20 cellular contexts compared by ENCODE assay signal in the genomic region with DNA sequence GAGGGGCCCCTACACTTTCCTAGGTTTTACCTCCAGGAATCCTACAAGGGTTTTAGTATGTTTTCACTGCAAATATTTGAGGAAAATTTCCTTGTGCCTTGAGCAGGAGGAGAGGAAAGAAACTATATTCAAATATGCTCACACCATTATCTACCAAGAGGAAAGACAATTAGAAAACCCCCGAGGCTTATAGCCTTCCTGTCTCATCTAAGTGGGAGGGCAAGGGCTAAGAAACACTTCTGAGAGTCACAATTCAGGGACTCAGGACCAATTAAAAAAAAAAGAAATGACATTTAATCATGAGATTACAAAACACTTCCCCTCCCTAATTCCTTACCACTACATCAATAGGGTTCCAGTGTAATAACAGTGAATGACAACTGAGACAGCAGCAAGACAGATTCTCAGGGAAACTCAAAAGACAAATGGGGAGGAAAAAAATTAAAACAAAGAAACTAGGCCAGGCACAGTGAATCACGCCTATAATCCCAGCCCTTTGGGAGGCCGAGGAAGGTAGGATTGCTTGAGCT. TPM values are rescaled to one million over a fixed set of nuclear protein-coding genes. Genes with fewer than 3 reads are reported as not detected.
DNase-seq lines count a peak whose midpoint lies in the region; ATAC-seq and TF ChIP-seq lines count a peak whose summit lies in the region.
"Had no signal": no experiment of that assay in that cellular context is flagged by ENCODE, and none has a peak within 500 bp of the region (broad histone marks: within the 10 kb centered on the region; RNA-seq: fewer than 3 reads in every experiment).

No MANE protein-coding gene starts in this region.

- no peak overlapping the region for H3K4me3 ChIP-seq in cardiac muscle cell
- H3K4me3 ChIP-seq in right cardiac atrium (ENCODE audit: low read length): no peak overlapping the region
- no peak overlapping the region for H3K4me3 ChIP-seq in SK-N-MC
- H3K4me3 ChIP-seq: pancreas, Peyer's patch, smooth muscle cell had no signal

- H3K4me1 ChIP-seq in cardiac muscle cell (ENCODE audit: low read depth) (no peaks in the 10 kb centered on the region), right cardiac atrium (ENCODE audit: control insufficient read depth, insufficient read depth, low read length) (peaks cover 14% of the 10 kb centered on the region)
- H3K4me1 ChIP-seq: foreskin keratinocyte, pancreas, Peyer's patch had no signal

- WGBS in right cardiac atrium: 38% methylated on average over 3 of the region's 3 CpGs

- no peaks in the 10 kb centered on the region for H3K9me3 ChIP-seq in cardiac muscle cell (ENCODE audit: low read depth)
- no peaks in the 10 kb centered on the region for H3K9me3 ChIP-seq in right cardiac atrium (ENCODE audit: control insufficient read depth, low read length)
- no peaks in the 10 kb centered on the region for H3K9me3 ChIP-seq in SK-N-MC (ENCODE audit: low read depth, low read length)
- H3K9me3 ChIP-seq: pancreas, Peyer's patch had no signal

- intact Hi-C loops in right cardiac atrium (cut with DNase I): no loop called here

- H3K27ac ChIP-seq in cardiac muscle cell (peak overlapping the region; percentile 60), right cardiac atrium (ENCODE audit: low read length) (no peak overlapping the region), SK-N-MC (no peak overlapping the region), epithelial cell of prostate (peak overlapping the region; percentile 12)
- H3K27ac ChIP-seq: foreskin keratinocyte, HL-60, pancreas, Peyer's patch had no signal

- H3K36me3 ChIP-seq in cardiac muscle cell (no peaks in the 10 kb centered on the region), SK-N-MC (ENCODE audit: insufficient read depth, low read length) (no peaks in the 10 kb centered on the region)
- H3K36me3 ChIP-seq: pancreas, Peyer's patch had no signal

- no peak for ATAC-seq in right cardiac atrium
- no peak for ATAC-seq in HG03159 (IDR thresholded peaks at IDR 0.05; ENCODE audit: unreplicated experiment)
- ATAC-seq in omental fat pad (ENCODE audit: low FRiP score): no peak
- ATAC-seq: foreskin keratinocyte, pancreas had no signal

- H3K27me3 ChIP-seq in cardiac muscle cell (no peaks in the 10 kb centered on the region), right cardiac atrium (ENCODE audit: control insufficient read depth, insufficient read depth) (no peaks in the 10 kb centered on the region)
- H3K27me3 ChIP-seq: foreskin keratinocyte, pancreas, Peyer's patch had no signal

- H3K9ac ChIP-seq in SK-N-MC (ENCODE audit: insufficient read length): no peak overlapping the region

- TF ChIP-seq CTCF in cardiac muscle cell (IDR thresholded peaks at IDR 0.05; ENCODE audit: low read depth, low read length): no peak
- TF ChIP-seq CTCF in omental fat pad (IDR thresholded peaks at IDR 0.05): no peak

- DNase-seq in cardiac muscle cell (ENCODE audit: low read depth in 1 of 2, low spot score in 1 of 2): no peak
- no peak for DNase-seq in right cardiac atrium
- peak; percentile 6 for DNase-seq in SK-N-MC (ENCODE audit: low read depth, low spot score)
- DNase-seq in epithelial cell of prostate (ENCODE audit: low read depth, low spot score): no peak
- no peak for DNase-seq in stimulated activated CD4-positive, alpha-beta T cell treated with anti-CD3 and anti-CD28 coated beads, Interleukin-1b, Interleukin-23, amount 100 ng/mL, for 48 hours
- DNase-seq in occipital lobe (lab: John Stamatoyannopoulos, UW): no peak
- no peak for DNase-seq in omental fat pad (ENCODE audit: low spot score)
- DNase-seq: activated CD4-positive, alpha-beta T cell treated with anti-CD3 and anti-CD28 coated beads, Interleukin-2, amount 10 ng/mL, durations not matched to agents 24 days and 14 days; AML-193; DMS79; effector CD8-positive, alpha-beta T cell; NCI-H1694; NCI-H524 treated with DMSO at 0.1 percent for 48 hours; pancreas; Peyer's patch; substantia nigra had no signal

RNA-seq across cellular contexts. Expression of gene ATRX, which starts 45.6 kb away (rescaled TPM):
- total RNA-seq in cardiac muscle cell (72.5 and 87.8 TPM in 2 replicates), right cardiac atrium (10 to 100 TPM; 76.7 to 92.0 (median 84.5) TPM), occipital lobe (261 TPM), omental fat pad (10 to 100 TPM; 62.6 to 93.6 (median 70.7) TPM)
- polyA plus RNA-seq in cardiac muscle cell (76.0 and 85.6 TPM in 2 replicates), right cardiac atrium (18.3 TPM)

Comparison
In these comparisons a context has a peak if more than half of its experiments do, and no peak if none do; other contexts are left out.
1. H3K27ac ChIP-seq: peak in cardiac muscle cell (single experiment) and epithelial cell of prostate (single experiment); none in right cardiac atrium (single experiment) and SK-N-MC (single experiment).